In genomic region chr6:82365011-82365751, GRCh38 we compare ENCODE assay signal across 1 cellular context.
TF ChIP-seq lines count a peak whose summit lies in the region.

No MANE protein-coding gene starts in this region.

TF ChIP-seq in H1, 55 proteins besides CTCF, POLR2A, EP300 and RAD21 (continued from another document):
- TF ChIP-seq, protein P1, sequence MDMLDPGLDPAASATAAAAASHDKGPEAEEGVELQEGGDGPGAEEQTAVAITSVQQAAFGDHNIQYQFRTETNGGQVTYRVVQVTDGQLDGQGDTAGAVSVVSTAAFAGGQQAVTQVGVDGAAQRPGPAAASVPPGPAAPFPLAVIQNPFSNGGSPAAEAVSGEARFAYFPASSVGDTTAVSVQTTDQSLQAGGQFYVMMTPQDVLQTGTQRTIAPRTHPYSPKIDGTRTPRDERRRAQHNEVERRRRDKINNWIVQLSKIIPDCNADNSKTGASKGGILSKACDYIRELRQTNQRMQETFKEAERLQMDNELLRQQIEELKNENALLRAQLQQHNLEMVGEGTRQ (IDR thresholded peaks at IDR 0.05; ENCODE audit: low read length) = no peak
- TF ChIP-seq, protein P2, sequence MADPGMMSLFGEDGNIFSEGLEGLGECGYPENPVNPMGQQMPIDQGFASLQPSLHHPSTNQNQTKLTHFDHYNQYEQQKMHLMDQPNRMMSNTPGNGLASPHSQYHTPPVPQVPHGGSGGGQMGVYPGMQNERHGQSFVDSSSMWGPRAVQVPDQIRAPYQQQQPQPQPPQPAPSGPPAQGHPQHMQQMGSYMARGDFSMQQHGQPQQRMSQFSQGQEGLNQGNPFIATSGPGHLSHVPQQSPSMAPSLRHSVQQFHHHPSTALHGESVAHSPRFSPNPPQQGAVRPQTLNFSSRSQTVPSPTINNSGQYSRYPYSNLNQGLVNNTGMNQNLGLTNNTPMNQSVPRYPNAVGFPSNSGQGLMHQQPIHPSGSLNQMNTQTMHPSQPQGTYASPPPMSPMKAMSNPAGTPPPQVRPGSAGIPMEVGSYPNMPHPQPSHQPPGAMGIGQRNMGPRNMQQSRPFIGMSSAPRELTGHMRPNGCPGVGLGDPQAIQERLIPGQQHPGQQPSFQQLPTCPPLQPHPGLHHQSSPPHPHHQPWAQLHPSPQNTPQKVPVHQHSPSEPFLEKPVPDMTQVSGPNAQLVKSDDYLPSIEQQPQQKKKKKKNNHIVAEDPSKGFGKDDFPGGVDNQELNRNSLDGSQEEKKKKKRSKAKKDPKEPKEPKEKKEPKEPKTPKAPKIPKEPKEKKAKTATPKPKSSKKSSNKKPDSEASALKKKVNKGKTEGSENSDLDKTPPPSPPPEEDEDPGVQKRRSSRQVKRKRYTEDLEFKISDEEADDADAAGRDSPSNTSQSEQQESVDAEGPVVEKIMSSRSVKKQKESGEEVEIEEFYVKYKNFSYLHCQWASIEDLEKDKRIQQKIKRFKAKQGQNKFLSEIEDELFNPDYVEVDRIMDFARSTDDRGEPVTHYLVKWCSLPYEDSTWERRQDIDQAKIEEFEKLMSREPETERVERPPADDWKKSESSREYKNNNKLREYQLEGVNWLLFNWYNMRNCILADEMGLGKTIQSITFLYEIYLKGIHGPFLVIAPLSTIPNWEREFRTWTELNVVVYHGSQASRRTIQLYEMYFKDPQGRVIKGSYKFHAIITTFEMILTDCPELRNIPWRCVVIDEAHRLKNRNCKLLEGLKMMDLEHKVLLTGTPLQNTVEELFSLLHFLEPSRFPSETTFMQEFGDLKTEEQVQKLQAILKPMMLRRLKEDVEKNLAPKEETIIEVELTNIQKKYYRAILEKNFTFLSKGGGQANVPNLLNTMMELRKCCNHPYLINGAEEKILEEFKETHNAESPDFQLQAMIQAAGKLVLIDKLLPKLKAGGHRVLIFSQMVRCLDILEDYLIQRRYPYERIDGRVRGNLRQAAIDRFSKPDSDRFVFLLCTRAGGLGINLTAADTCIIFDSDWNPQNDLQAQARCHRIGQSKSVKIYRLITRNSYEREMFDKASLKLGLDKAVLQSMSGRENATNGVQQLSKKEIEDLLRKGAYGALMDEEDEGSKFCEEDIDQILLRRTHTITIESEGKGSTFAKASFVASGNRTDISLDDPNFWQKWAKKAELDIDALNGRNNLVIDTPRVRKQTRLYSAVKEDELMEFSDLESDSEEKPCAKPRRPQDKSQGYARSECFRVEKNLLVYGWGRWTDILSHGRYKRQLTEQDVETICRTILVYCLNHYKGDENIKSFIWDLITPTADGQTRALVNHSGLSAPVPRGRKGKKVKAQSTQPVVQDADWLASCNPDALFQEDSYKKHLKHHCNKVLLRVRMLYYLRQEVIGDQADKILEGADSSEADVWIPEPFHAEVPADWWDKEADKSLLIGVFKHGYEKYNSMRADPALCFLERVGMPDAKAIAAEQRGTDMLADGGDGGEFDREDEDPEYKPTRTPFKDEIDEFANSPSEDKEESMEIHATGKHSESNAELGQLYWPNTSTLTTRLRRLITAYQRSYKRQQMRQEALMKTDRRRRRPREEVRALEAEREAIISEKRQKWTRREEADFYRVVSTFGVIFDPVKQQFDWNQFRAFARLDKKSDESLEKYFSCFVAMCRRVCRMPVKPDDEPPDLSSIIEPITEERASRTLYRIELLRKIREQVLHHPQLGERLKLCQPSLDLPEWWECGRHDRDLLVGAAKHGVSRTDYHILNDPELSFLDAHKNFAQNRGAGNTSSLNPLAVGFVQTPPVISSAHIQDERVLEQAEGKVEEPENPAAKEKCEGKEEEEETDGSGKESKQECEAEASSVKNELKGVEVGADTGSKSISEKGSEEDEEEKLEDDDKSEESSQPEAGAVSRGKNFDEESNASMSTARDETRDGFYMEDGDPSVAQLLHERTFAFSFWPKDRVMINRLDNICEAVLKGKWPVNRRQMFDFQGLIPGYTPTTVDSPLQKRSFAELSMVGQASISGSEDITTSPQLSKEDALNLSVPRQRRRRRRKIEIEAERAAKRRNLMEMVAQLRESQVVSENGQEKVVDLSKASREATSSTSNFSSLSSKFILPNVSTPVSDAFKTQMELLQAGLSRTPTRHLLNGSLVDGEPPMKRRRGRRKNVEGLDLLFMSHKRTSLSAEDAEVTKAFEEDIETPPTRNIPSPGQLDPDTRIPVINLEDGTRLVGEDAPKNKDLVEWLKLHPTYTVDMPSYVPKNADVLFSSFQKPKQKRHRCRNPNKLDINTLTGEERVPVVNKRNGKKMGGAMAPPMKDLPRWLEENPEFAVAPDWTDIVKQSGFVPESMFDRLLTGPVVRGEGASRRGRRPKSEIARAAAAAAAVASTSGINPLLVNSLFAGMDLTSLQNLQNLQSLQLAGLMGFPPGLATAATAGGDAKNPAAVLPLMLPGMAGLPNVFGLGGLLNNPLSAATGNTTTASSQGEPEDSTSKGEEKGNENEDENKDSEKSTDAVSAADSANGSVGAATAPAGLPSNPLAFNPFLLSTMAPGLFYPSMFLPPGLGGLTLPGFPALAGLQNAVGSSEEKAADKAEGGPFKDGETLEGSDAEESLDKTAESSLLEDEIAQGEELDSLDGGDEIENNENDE (IDR thresholded peaks at IDR 0.05; ENCODE audit: insufficient replicate concordance, low read length) = no peak
- TF ChIP-seq BACH1 (IDR thresholded peaks at IDR 0.05; ENCODE audit: low read length) (no peak), FOSL1 (IDR thresholded peaks at IDR 0.05; ENCODE audit: insufficient read depth, low read depth, low read length) (no peak), RNF2 (IDR thresholded peaks at IDR 0.05; ENCODE audit: borderline replicate concordance, low read depth, low read length, missing control alignments, poor library complexity, severe bottlenecking) (peak; percentile 60), SRF (IDR thresholded peaks at IDR 0.05; ENCODE audit: low read depth, low read length) (no peak), KDM1A (IDR thresholded peaks at IDR 0.05; ENCODE audit: borderline replicate concordance, low read length) (no peak; the same call in 1 of the 2 replicates), NRF1 (IDR thresholded peaks at IDR 0.05; ENCODE audit: low read depth, low read length) (no peak), MAFK (IDR thresholded peaks at IDR 0.05; ENCODE audit: low read depth, low read length) (no peak), JUND (IDR thresholded peaks at IDR 0.05; ENCODE audit: low read length) (no peak), SP2 (IDR thresholded peaks at IDR 0.05; ENCODE audit: low read length) (no peak), GABPA (IDR thresholded peaks at IDR 0.05; ENCODE audit: borderline replicate concordance, insufficient read depth, low read length) (no peak), CHD2 (IDR thresholded peaks at IDR 0.05; ENCODE audit: low read length) (no peak), BRCA1 (IDR thresholded peaks at IDR 0.05; ENCODE audit: low read depth, low read length) (no peak), SIN3A (conservative IDR thresholded peaks at IDR 0.05 in 1 of 2, IDR thresholded peaks at IDR 0.05 in 1 of 2; ENCODE audit: low read depth in 1 of 2, low read length in 2 of 2) (peak in 1 of 2 experiments; percentile 20; a peak in 1 of 4 replicates), SP1 (IDR thresholded peaks at IDR 0.05; ENCODE audit: low read depth, low read length) (no peak), POLR2AphosphoS5 (IDR thresholded peaks at IDR 0.05; ENCODE audit: low read depth, low read length) (no peak; the same call in 1 of the 2 replicates), NANOG (IDR thresholded peaks at IDR 0.05; ENCODE audit: insufficient read depth, low read depth, low read length, poor library complexity, severe bottlenecking) (no peak), RFX5 (IDR thresholded peaks at IDR 0.05; ENCODE audit: borderline replicate concordance, low read depth, low read length) (no peak), EGR1 (IDR thresholded peaks at IDR 0.05; ENCODE audit: borderline replicate concordance, low read depth, low read length) (no peak), POU5F1 (IDR thresholded peaks at IDR 0.05; ENCODE audit: low read depth, low read length) (no peak), CTBP2 (IDR thresholded peaks at IDR 0.05; ENCODE audit: borderline replicate concordance, insufficient read depth, insufficient read length, low read length) (no peak), RBBP5 (IDR thresholded peaks at IDR 0.05; ENCODE audit: borderline replicate concordance, low read depth, low read length) (peak; percentile 92; the same call in 1 of the 2 replicates), JUN (IDR thresholded peaks at IDR 0.05; ENCODE audit: low read depth, low read length) (no peak), TBP (IDR thresholded peaks at IDR 0.05; ENCODE audit: low read depth, low read length) (peak; percentile 42; the same call in 1 of the 2 replicates), ASH2L (IDR thresholded peaks at IDR 0.05; ENCODE audit: low read length) (peak; percentile 81), TEAD4 (IDR thresholded peaks at IDR 0.05; ENCODE audit: low read depth, low read length) (no peak), RXRA (IDR thresholded peaks at IDR 0.05; ENCODE audit: insufficient read depth, low read depth, low read length) (no peak), HDAC6 (IDR thresholded peaks at IDR 0.05; ENCODE audit: low read depth, low read length) (no peak), SAP30 (IDR thresholded peaks at IDR 0.05; ENCODE audit: insufficient read depth, insufficient replicate concordance, low read length) (no peak), CBX8 (IDR thresholded peaks at IDR 0.05; ENCODE audit: borderline replicate concordance, low read depth, low read length) (no peak), KDM5A (IDR thresholded peaks at IDR 0.05; ENCODE audit: low read length) (no peak)
- TF ChIP-seq, protein P3, sequence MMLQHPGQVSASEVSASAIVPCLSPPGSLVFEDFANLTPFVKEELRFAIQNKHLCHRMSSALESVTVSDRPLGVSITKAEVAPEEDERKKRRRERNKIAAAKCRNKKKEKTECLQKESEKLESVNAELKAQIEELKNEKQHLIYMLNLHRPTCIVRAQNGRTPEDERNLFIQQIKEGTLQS (IDR thresholded peaks at IDR 0.05; ENCODE audit: insufficient read depth, low read depth, low read length) = no peak
- TF ChIP-seq, protein P4, sequence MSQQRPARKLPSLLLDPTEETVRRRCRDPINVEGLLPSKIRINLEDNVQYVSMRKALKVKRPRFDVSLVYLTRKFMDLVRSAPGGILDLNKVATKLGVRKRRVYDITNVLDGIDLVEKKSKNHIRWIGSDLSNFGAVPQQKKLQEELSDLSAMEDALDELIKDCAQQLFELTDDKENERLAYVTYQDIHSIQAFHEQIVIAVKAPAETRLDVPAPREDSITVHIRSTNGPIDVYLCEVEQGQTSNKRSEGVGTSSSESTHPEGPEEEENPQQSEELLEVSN (IDR thresholded peaks at IDR 0.05) = peak; percentile 84
- TF ChIP-seq, protein P5, sequence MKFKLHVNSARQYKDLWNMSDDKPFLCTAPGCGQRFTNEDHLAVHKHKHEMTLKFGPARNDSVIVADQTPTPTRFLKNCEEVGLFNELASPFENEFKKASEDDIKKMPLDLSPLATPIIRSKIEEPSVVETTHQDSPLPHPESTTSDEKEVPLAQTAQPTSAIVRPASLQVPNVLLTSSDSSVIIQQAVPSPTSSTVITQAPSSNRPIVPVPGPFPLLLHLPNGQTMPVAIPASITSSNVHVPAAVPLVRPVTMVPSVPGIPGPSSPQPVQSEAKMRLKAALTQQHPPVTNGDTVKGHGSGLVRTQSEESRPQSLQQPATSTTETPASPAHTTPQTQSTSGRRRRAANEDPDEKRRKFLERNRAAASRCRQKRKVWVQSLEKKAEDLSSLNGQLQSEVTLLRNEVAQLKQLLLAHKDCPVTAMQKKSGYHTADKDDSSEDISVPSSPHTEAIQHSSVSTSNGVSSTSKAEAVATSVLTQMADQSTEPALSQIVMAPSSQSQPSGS (IDR thresholded peaks at IDR 0.05; ENCODE audit: low read length) = no peak
- TF ChIP-seq, protein P6, sequence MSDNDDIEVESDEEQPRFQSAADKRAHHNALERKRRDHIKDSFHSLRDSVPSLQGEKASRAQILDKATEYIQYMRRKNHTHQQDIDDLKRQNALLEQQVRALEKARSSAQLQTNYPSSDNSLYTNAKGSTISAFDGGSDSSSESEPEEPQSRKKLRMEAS (IDR thresholded peaks at IDR 0.05) = peak; percentile 79
